Comparison of ENCODE assay signal across 19 cellular contexts in genomic region chr18:58370662-58371061, GRCh38.
A peak's percentile ranks its signal among the peaks of the same experiment; 100 is the strongest.
DNase-seq lines count a peak whose midpoint lies in the region; ATAC-seq, FAIRE-seq and TF ChIP-seq lines count a peak whose summit lies in the region.
"Had no signal": no experiment of that assay in that cellular context is flagged by ENCODE, and none has a peak within 500 bp of the region (broad histone marks: within the 10 kb centered on the region; RNA-seq: fewer than 3 reads in every experiment).

No MANE protein-coding gene starts in this region.

- BruUV-seq in endothelial cell of umbilical vein (replicated peaks; lab: Mats Ljungman, UMichigan), result no TSS peak

- H3K9me3 ChIP-seq in endothelial cell of umbilical vein (replicated peaks; ENCODE audit: control insufficient read depth, insufficient read depth, low read length) (no peaks in the 10 kb centered on the region), body of pancreas (no peaks in the 10 kb centered on the region)
- H3K9me3 ChIP-seq: Caco-2 had no signal

- peaks cover 57% of the 10 kb centered on the region for H3K4me1 Mint-ChIP-seq in nephron progenitor cell
- peaks cover 6% of the 10 kb centered on the region for H3K4me1 Mint-ChIP-seq in stimulated activated effector memory CD8-positive, alpha-beta T cell treated with anti-CD3 and anti-CD28 coated beads, Interleukin-12 subunit alpha, Interleukin-12 subunit beta, amount 100 ng/mL, for 72 hours
- H3K4me1 Mint-ChIP-seq: CD4-positive, CD25-positive, alpha-beta regulatory T cell; GM23338 had no signal

- no peak overlapping the region for H3K4me3 Mint-ChIP-seq in nephron progenitor cell
- H3K4me3 Mint-ChIP-seq in stimulated activated effector memory CD8-positive, alpha-beta T cell treated with anti-CD3 and anti-CD28 coated beads, Interleukin-12 subunit alpha, Interleukin-12 subunit beta, amount 100 ng/mL, for 72 hours, result no peak overlapping the region
- H3K4me3 Mint-ChIP-seq: CD4-positive, CD25-positive, alpha-beta regulatory T cell; CD8-positive, alpha-beta T cell; GM23338; H9; HFFc6 had no signal

- WGBS in body of pancreas, 2 donors, result 89 to 91% methylated on average over 5 of the region's 5 CpGs

- no peak for ATAC-seq in body of pancreas
- ATAC-seq in stimulated activated effector memory CD8-positive, alpha-beta T cell treated with anti-CD3 and anti-CD28 coated beads, Interleukin-12 subunit alpha, Interleukin-12 subunit beta, amount 100 ng/mL, for 72 hours, result no peak
- no peak for ATAC-seq in sciatic nerve
- ATAC-seq: CD8-positive, alpha-beta T cell; GM12878; GM23338 had no signal

- no peaks in the 10 kb centered on the region for H3K27me3 Mint-ChIP-seq in nephron progenitor cell (ENCODE audit: low read depth, poor library complexity)
- H3K27me3 Mint-ChIP-seq: CD4-positive, CD25-positive, alpha-beta regulatory T cell had no signal

- no peaks in the 10 kb centered on the region for H4K20me1 ChIP-seq in endothelial cell of umbilical vein (replicated peaks; ENCODE audit: control insufficient read depth, extremely low read depth, insufficient read depth, low read length)

- CTCF ChIA-PET in endothelial cell of umbilical vein (lab: Charles Lee), result no interaction called here

- peaks cover 75% of the 10 kb centered on the region for H3K36me3 Mint-ChIP-seq in nephron progenitor cell (ENCODE audit: low read depth)
- H3K36me3 Mint-ChIP-seq in stimulated activated effector memory CD8-positive, alpha-beta T cell treated with anti-CD3 and anti-CD28 coated beads, Interleukin-12 subunit alpha, Interleukin-12 subunit beta, amount 100 ng/mL, for 72 hours, result no peaks in the 10 kb centered on the region
- H3K36me3 Mint-ChIP-seq: CD4-positive, CD25-positive, alpha-beta regulatory T cell; CD8-positive, alpha-beta T cell had no signal

- FAIRE-seq in endothelial cell of umbilical vein (lab: Jason Lieb, UNC), result peak; percentile 21
- FAIRE-seq: GM12878, GM19239 had no signal

- no peak overlapping the region for H2AFZ ChIP-seq in endothelial cell of umbilical vein (ENCODE audit: low read depth, low read length)
- H2AFZ ChIP-seq: GM23338 had no signal

- no peaks in the 10 kb centered on the region for H3K4me1 ChIP-seq in endothelial cell of umbilical vein (ENCODE audit: control insufficient read depth, extremely low read depth, insufficient read depth, low read length)
- no peaks in the 10 kb centered on the region for H3K4me1 ChIP-seq in body of pancreas
- H3K4me1 ChIP-seq: Caco-2 had no signal

- dilution Hi-C loops in endothelial cell of umbilical vein (cut with MboI; ENCODE audit: extremely low pct_ligation_motif_present, low sequenced_read_pairs), result no loop called here

- H3K27ac ChIP-seq in endothelial cell of umbilical vein (ENCODE audit: insufficient read depth, low read depth, low read length), result no peak overlapping the region
- no peak overlapping the region for H3K27ac ChIP-seq in body of pancreas

- H3K4me3 ChIP-seq in endothelial cell of umbilical vein (replicated peaks in 1 of 3; ENCODE audit: insufficient read depth in 1 of 3, low read depth in 1 of 3, low read length in 3 of 3) (no peak overlapping the region), body of pancreas (no peak overlapping the region)
- H3K4me3 ChIP-seq: GM12878, GM23338 had no signal

- H3K9me1 ChIP-seq in endothelial cell of umbilical vein (replicated peaks; ENCODE audit: control insufficient read depth, extremely low read depth, insufficient read depth, low read length), result no peaks in the 10 kb centered on the region

- no peaks in the 10 kb centered on the region for H3K9me3 Mint-ChIP-seq in nephron progenitor cell
- no peaks in the 10 kb centered on the region for H3K9me3 Mint-ChIP-seq in stimulated activated effector memory CD8-positive, alpha-beta T cell treated with anti-CD3 and anti-CD28 coated beads, Interleukin-12 subunit alpha, Interleukin-12 subunit beta, amount 100 ng/mL, for 72 hours
- H3K9me3 Mint-ChIP-seq: CD4-positive, CD25-positive, alpha-beta regulatory T cell; CD8-positive, alpha-beta T cell; GM23338; H9; HFFc6 had no signal

- POLR2A ChIA-PET in endothelial cell of umbilical vein (lab: Charles Lee), result no interaction called here

- H3K27ac Mint-ChIP-seq in nephron progenitor cell, result peak overlapping the region; percentile 27
- H3K27ac Mint-ChIP-seq in stimulated activated effector memory CD8-positive, alpha-beta T cell treated with anti-CD3 and anti-CD28 coated beads, Interleukin-12 subunit alpha, Interleukin-12 subunit beta, amount 100 ng/mL, for 72 hours, result no peak overlapping the region
- H3K27ac Mint-ChIP-seq: CD4-positive, CD25-positive, alpha-beta regulatory T cell; CD8-positive, alpha-beta T cell; GM23338; HFFc6 had no signal

- H3K36me3 ChIP-seq in endothelial cell of umbilical vein (ENCODE audit: control insufficient read depth in 2 of 2, extremely low read depth in 1 of 2, insufficient read depth in 2 of 2, low read length in 2 of 2) (peaks cover 2 to 17% of the 10 kb centered on the region in 2 experiments), body of pancreas (replicated peaks in 1 of 2; ENCODE audit: insufficient read depth in 1 of 2, low read depth in 2 of 2) (peaks cover 0 to 29% of the 10 kb centered on the region in 2 donors)

- no peaks in the 10 kb centered on the region for H3K27me3 ChIP-seq in endothelial cell of umbilical vein (ENCODE audit: control insufficient read depth in 2 of 2, insufficient read depth in 2 of 2, low read length in 2 of 2)
- no peaks in the 10 kb centered on the region for H3K27me3 ChIP-seq in body of pancreas

- no peak overlapping the region for H3K4me2 ChIP-seq in endothelial cell of umbilical vein (ENCODE audit: insufficient read depth, low read length)
- H3K4me2 ChIP-seq: GM23338 had no signal

- TF ChIP-seq CTCF in endothelial cell of umbilical vein (IDR thresholded peaks at IDR 0.05; ENCODE audit: extremely low read depth in 1 of 2, insufficient read depth in 1 of 2, low read depth in 1 of 2, low read length in 2 of 2), result no peak
- TF ChIP-seq CTCF in nephron progenitor cell (IDR thresholded peaks at IDR 0.05), result no peak
- TF ChIP-seq CTCF in body of pancreas (IDR thresholded peaks at IDR 0.05), result no peak

- intact Hi-C loops in endothelial cell of umbilical vein (cut with micrococcal nuclease), result no loop called here
- intact Hi-C loops in body of pancreas (cut with DNase I), result no loop called here
- intact Hi-C loops in sciatic nerve (cut with DNase I), result loop anchor here (10.0 kb wide), 1 partner anchor 56 kb away; no protein-coding TSS in a partner anchor

- H3K9ac ChIP-seq in endothelial cell of umbilical vein (replicated peaks; ENCODE audit: extremely low read depth, insufficient read depth, low read length), result no peak overlapping the region

- TF ChIP-seq POLR2A in endothelial cell of umbilical vein (IDR thresholded peaks at IDR 0.05; ENCODE audit: low read depth, low read length) (no peak), body of pancreas (IDR thresholded peaks at IDR 0.05) (no peak)

- DNase-seq in endothelial cell of umbilical vein (ENCODE audit: low read depth, low spot score) (peak; percentile 43), left kidney (ENCODE audit: low read depth, low spot score) (peak; percentile 70), nephron progenitor cell (no peak), body of pancreas (no peak), sciatic nerve (ENCODE audit: low spot score) (no peak), NCI-H146 treated with DMSO at 0.1 percent for 48 hours (lab: John Stamatoyannopoulos, UW; ENCODE audit: unreplicated experiment) (no peak)
- DNase-seq in stimulated activated effector memory CD8-positive, alpha-beta T cell treated with anti-CD3 and anti-CD28 coated beads, Interleukin-12 subunit alpha, Interleukin-12 subunit beta, amount 100 ng/mL, for 72 hours (ENCODE audit: low spot score in 2 of 2), result no peak
- DNase-seq: C1 segment of cervical spinal cord; Caco-2; CD4-positive, CD25-positive, alpha-beta regulatory T cell; CD8-positive, alpha-beta T cell; DMS79; EL; GDM1; H9; HFFc6 had no signal

- no peaks in the 10 kb centered on the region for H3K79me2 ChIP-seq in endothelial cell of umbilical vein (ENCODE audit: control insufficient read depth, insufficient read depth, low read length)

TF ChIP-seq in endothelial cell of umbilical vein, 7 proteins besides CTCF, POLR2A, EP300 and RAD21:
- no peak for TF ChIP-seq POLR2AphosphoS5 (IDR thresholded peaks at IDR 0.05; ENCODE audit: insufficient read depth, low read depth, low read length)

Comparison
In these comparisons a context has a peak if more than half of its experiments do, and no peak if none do; other contexts are left out.
1. DNase-seq: peak in endothelial cell of umbilical vein (single experiment) and left kidney (single experiment); none in nephron progenitor cell (single experiment), body of pancreas (0 of 4), stimulated activated effector memory CD8-positive, alpha-beta T cell treated with anti-CD3 and anti-CD28 coated beads, Interleukin-12 subunit alpha, Interleukin-12 subunit beta, amount 100 ng/mL, for 72 hours (0 of 2), sciatic nerve (single experiment) and NCI-H146 treated with DMSO at 0.1 percent for 48 hours (single experiment).